In the genomic region with DNA sequence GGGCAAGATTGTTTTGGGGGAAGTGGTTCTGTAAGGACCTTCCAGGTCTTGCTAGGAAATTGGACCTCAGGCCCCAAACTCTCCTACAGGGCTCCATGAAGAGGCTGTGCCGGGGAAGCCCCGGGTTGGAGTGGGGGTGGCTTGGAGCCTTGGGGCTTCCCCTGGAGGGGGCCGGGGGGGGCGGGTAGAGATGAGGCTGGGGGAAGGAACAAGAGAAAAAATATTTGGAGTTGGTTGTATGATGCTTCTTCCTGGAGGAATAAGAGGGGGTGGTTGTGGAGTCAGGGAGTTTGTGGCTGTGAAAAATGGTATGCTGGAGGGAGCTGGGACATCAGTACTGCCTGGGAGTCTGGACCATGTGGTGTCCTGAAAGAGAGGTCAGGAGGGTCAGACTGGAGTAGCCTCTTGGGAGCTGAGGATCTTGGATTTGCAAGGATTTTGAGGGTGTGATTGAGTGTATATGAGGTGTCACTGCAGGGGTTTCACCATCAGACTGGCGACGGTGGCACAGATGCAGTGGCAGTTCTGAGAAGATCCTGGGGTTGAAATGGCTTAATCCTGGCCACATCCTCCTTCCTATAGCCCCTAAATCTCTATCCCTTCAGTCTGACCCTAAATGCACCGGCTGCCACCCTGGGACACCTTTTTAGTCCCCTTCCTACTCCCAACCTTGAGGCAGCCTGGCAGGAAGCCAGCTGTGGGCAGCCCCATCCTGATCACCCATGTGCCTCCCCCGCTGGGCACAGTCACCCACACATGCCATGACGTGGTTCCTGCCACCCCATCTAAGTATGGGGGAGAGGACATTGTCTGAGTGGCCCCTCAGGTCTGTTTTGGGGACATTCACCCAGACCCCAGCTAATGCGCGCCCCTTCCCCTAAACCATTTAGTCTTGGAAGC, we compare ENCODE assay signal across 8 cellular contexts. TPM values are rescaled to one million over a fixed set of nuclear protein-coding genes. Genes with fewer than 3 reads are reported as not detected.
A peak's percentile ranks its signal among the peaks of the same experiment; 100 is the strongest.
DNase-seq lines count a peak whose midpoint lies in the region; ATAC-seq and TF ChIP-seq lines count a peak whose summit lies in the region.

No MANE protein-coding gene starts in this region.

- H2AFZ ChIP-seq in smooth muscle cell (ENCODE audit: low read depth): no peak overlapping the region

- no peak for TF ChIP-seq POLR2A in esophagus muscularis mucosa (IDR thresholded peaks at IDR 0.05; ENCODE audit: low read depth)

- no peak for TF ChIP-seq CTCF in HFF-Myc (IDR thresholded peaks at IDR 0.05; ENCODE audit: low read depth, low read length, missing control alignments)
- no peak for TF ChIP-seq CTCF in esophagus muscularis mucosa (IDR thresholded peaks at IDR 0.05)
- TF ChIP-seq CTCF in smooth muscle cell (IDR thresholded peaks at IDR 0.05; ENCODE audit: borderline replicate concordance, insufficient read depth, poor library complexity, severe bottlenecking): no peak

- POLR2A ChIA-PET in activated CD8-positive, alpha-beta T cell treated with anti-CD3 and anti-CD28 coated beads, Interleukin-2, amount 10 ng/mL, durations not matched to agents 7 days and 5 days (lab: Charles Lee): interaction anchor here (1.2 to 2.0 kb wide), 5 partner anchors 9 to 32 kb away, joined by 3 to 10 read pairs (median 5); partner anchors contain the start of genes CDC6 and RARA

- intact Hi-C loops in esophagus muscularis mucosa (cut with DNase I): no loop called here

- H3K27ac ChIP-seq in esophagus muscularis mucosa (replicated peaks in 1 of 4) (peak overlapping the region; percentile 94 to 98 (median 96)), smooth muscle cell (ENCODE audit: low read depth) (no peak overlapping the region)

- ATAC-seq in activated CD8-positive, alpha-beta T cell treated with anti-CD3 and anti-CD28 coated beads, Interleukin-2, amount 10 ng/mL, durations not matched to agents 7 days and 5 days: no peak
- ATAC-seq in HG03439 (IDR thresholded peaks at IDR 0.05; ENCODE audit: unreplicated experiment): no peak

- H3K9me3 ChIP-seq in esophagus muscularis mucosa: no peaks in the 10 kb centered on the region
- no peaks in the 10 kb centered on the region for H3K9me3 ChIP-seq in smooth muscle cell (replicated peaks; ENCODE audit: low read depth)

- CTCF ChIA-PET in activated CD8-positive, alpha-beta T cell treated with anti-CD3 and anti-CD28 coated beads, Interleukin-2, amount 10 ng/mL, durations not matched to agents 7 days and 5 days (lab: Charles Lee): interaction anchor here (1.0 to 7.3 kb wide), 10 partner anchors 7 to 42 kb away, joined by 3 to 61 read pairs (median 4); partner anchors contain the start of gene RARA

- peaks cover 64% of the 10 kb centered on the region for H3K79me2 ChIP-seq in smooth muscle cell (ENCODE audit: low read depth)

- H3K27ac Mint-ChIP-seq in activated CD8-positive, alpha-beta T cell treated with anti-CD3 and anti-CD28 coated beads, Interleukin-2, amount 10 ng/mL, durations not matched to agents 7 days and 5 days: peak overlapping the region; percentile 98

- H3K4me2 ChIP-seq in smooth muscle cell: peak overlapping the region; percentile 99

- no peaks in the 10 kb centered on the region for H3K27me3 Mint-ChIP-seq in activated CD8-positive, alpha-beta T cell treated with anti-CD3 and anti-CD28 coated beads, Interleukin-2, amount 10 ng/mL, durations not matched to agents 7 days and 5 days (ENCODE audit: low read depth)

- H3K4me3 ChIP-seq in HFF-Myc (replicated peaks; ENCODE audit: low read depth, low read length) (peak overlapping the region; percentile 97), esophagus muscularis mucosa (peak overlapping the region; percentile 90 to 99 (median 94)), smooth muscle cell (peak overlapping the region; percentile 91)

- 37% methylated on average over 7 of the region's 11 CpGs for WGBS in esophagus muscularis mucosa
- 83% methylated on average over 9 of the region's 11 CpGs for WGBS in smooth muscle cell (ENCODE audit: low lambda C conversion rate)

- peaks cover 43% of the 10 kb centered on the region for H3K36me3 Mint-ChIP-seq in activated CD8-positive, alpha-beta T cell treated with anti-CD3 and anti-CD28 coated beads, Interleukin-2, amount 10 ng/mL, durations not matched to agents 7 days and 5 days (ENCODE audit: low read depth)

- H3K4me1 Mint-ChIP-seq in activated CD8-positive, alpha-beta T cell treated with anti-CD3 and anti-CD28 coated beads, Interleukin-2, amount 10 ng/mL, durations not matched to agents 7 days and 5 days (ENCODE audit: low read depth): peaks cover 76% of the 10 kb centered on the region

- no peaks in the 10 kb centered on the region for H3K27me3 ChIP-seq in esophagus muscularis mucosa
- H3K27me3 ChIP-seq in smooth muscle cell (ENCODE audit: low read depth): no peaks in the 10 kb centered on the region

- no peak for TF ChIP-seq EP300 in esophagus muscularis mucosa (IDR thresholded peaks at IDR 0.05)

- peaks cover 66% of the 10 kb centered on the region for H4K20me1 ChIP-seq in smooth muscle cell (ENCODE audit: low read depth)

- H3K4me3 Mint-ChIP-seq in activated CD8-positive, alpha-beta T cell treated with anti-CD3 and anti-CD28 coated beads, Interleukin-2, amount 10 ng/mL, durations not matched to agents 7 days and 5 days: peak overlapping the region; percentile 95

- DNase-seq in HFF-Myc (ENCODE audit: extremely low read depth, low read depth) (no peak), esophagus muscularis mucosa (ENCODE audit: extremely low spot score) (no peak), smooth muscle cell (lab: John Stamatoyannopoulos, UW; ENCODE audit: unreplicated experiment) (no peak), NCI-H2081 treated with DMSO at 0.1 percent for 48 hours (lab: John Stamatoyannopoulos, UW) (no peak), COR-L47 (lab: John Stamatoyannopoulos, UW) (no peak), anterior cingulate cortex (lab: John Stamatoyannopoulos, UW) (no peak)
- peak; percentile 65 for DNase-seq in activated CD8-positive, alpha-beta T cell treated with anti-CD3 and anti-CD28 coated beads, Interleukin-2, amount 10 ng/mL, durations not matched to agents 7 days and 5 days

- H3K36me3 ChIP-seq in esophagus muscularis mucosa: no peaks in the 10 kb centered on the region
- no peaks in the 10 kb centered on the region for H3K36me3 ChIP-seq in smooth muscle cell (ENCODE audit: low read depth)

- H3K4me1 ChIP-seq in esophagus muscularis mucosa (peaks cover 92 to 95% (median 94%) of the 10 kb centered on the region in 4 donors), smooth muscle cell (ENCODE audit: low read depth) (peaks cover 34% of the 10 kb centered on the region)

- H3K9ac ChIP-seq in smooth muscle cell (ENCODE audit: low read depth): no peak overlapping the region

- H3K9me3 Mint-ChIP-seq in activated CD8-positive, alpha-beta T cell treated with anti-CD3 and anti-CD28 coated beads, Interleukin-2, amount 10 ng/mL, durations not matched to agents 7 days and 5 days (ENCODE audit: insufficient read depth): no peaks in the 10 kb centered on the region

- peaks cover 13% of the 10 kb centered on the region for H3F3A ChIP-seq in smooth muscle cell (ENCODE audit: low read depth)

RNA-seq across cellular contexts. Expression of gene RARA, which starts 10.9 kb away (rescaled TPM):
- total RNA-seq in activated CD8-positive, alpha-beta T cell treated with anti-CD3 and anti-CD28 coated beads, Interleukin-2, amount 10 ng/mL, durations not matched to agents 7 days and 5 days: 10 to 100 TPM; 61.1 to 63.2 TPM
- total RNA-seq in esophagus muscularis mucosa (10 to 100 TPM; 26.2 to 53.5 (median 52.2) TPM), smooth muscle cell (13.6 and 22.5 TPM in 2 replicates)
- 21.6 and 22.1 TPM in 2 replicates for polyA plus RNA-seq in smooth muscle cell

RNA-seq across cellular contexts. Expression of gene CDC6, which starts 32.2 kb away (rescaled TPM):
- total RNA-seq in activated CD8-positive, alpha-beta T cell treated with anti-CD3 and anti-CD28 coated beads, Interleukin-2, amount 10 ng/mL, durations not matched to agents 7 days and 5 days: 100 to 1,000 TPM; 103 to 110 TPM
- under 1 TPM; 0.32 to 0.83 (median 0.44) TPM for total RNA-seq in esophagus muscularis mucosa
- total RNA-seq in smooth muscle cell: 10.4 and 15.1 TPM in 2 replicates
- 5.2 and 5.5 TPM in 2 replicates for polyA plus RNA-seq in smooth muscle cell

RNA-seq across cellular contexts. Expression of gene GJD3, which starts 44.6 kb away (rescaled TPM):
- total RNA-seq in activated CD8-positive, alpha-beta T cell treated with anti-CD3 and anti-CD28 coated beads, Interleukin-2, amount 10 ng/mL, durations not matched to agents 7 days and 5 days: under 1 TPM in 1 of 2 experiments, not detected in 1; 0.29 TPM
- total RNA-seq in esophagus muscularis mucosa: under 1 TPM in 2 of 4 donors, not detected in 2; 0.40 to 0.50 TPM
- total RNA-seq in smooth muscle cell: not detected in 2 replicates
- polyA plus RNA-seq in smooth muscle cell: 0.27 and 0.30 TPM in 2 replicates
